ENCODE assay signal across 8 cellular contexts in the genomic region with DNA sequence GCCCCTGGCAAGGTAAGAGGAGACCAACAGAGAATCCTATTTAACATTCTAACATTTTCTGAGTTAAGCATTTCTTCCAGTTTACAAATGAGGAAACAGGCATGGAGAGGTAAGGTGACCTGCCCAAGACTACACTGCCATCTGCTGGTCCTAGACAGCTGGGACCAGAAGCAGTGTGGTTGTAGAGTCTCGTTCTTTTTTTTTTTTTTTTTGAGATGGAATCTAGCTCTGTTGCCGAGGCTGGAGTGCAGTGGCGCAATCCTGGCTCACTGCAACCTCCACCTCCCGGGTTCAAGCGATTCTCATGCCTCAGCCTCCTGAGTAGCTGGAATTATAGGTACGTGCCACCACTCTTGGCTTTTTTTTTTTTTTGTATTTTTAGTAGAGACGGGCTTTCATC. TPM values are rescaled to one million over a fixed set of nuclear protein-coding genes. Genes with fewer than 3 reads are reported as not detected.
DNase-seq lines count a peak whose midpoint lies in the region; ATAC-seq and TF ChIP-seq lines count a peak whose summit lies in the region.
"Not testable (repeated sequence)": the region's sequence is repeated elsewhere in the genome, so short reads cannot be mapped to it uniquely, and the experiment has no call there.

No MANE protein-coding gene starts in this region.

- H3K9me2 ChIP-seq in hepatocyte (replicated peaks; ENCODE audit: insufficient read depth), result not testable (repeated sequence)

- TF ChIP-seq CTCF in GM12801 (IDR thresholded peaks at IDR 0.05; ENCODE audit: extremely low read depth, insufficient read length) (peak; percentile 41), WERI-Rb-1 (IDR thresholded peaks at IDR 0.05; ENCODE audit: low read depth, low read length) (peak; percentile 89), body of pancreas (IDR thresholded peaks at IDR 0.05) (peak; percentile 52 to 96 (median 77)), hepatocyte (IDR thresholded peaks at IDR 0.05; ENCODE audit: poor library complexity) (peak; percentile 85), vagina (IDR thresholded peaks at IDR 0.05) (peak in 2 of 3 experiments; percentile 22 to 66)

- H3K4me3 ChIP-seq in WERI-Rb-1 (ENCODE audit: low read depth, low read length); body of pancreas; hepatocyte; vagina: not testable (repeated sequence)

- not testable (repeated sequence) for H3K9me3 ChIP-seq in WERI-Rb-1 (ENCODE audit: severe bottlenecking); body of pancreas; hepatocyte (ENCODE audit: low read depth); vagina

- not testable (repeated sequence) for TF ChIP-seq POLR2A in body of pancreas (IDR thresholded peaks at IDR 0.05); vagina (IDR thresholded peaks at IDR 0.05)

- peak; percentile 68 for DNase-seq in NCI-H460 (ENCODE audit: extremely low read depth, low read depth)
- DNase-seq in WERI-Rb-1, result peak; percentile 82
- DNase-seq in body of pancreas, result peak; percentile 78 to 89 (median 84)
- peak; percentile 86 for DNase-seq in hepatocyte (ENCODE audit: low spot score)
- DNase-seq in retina, result peak; percentile 45
- DNase-seq in vagina (ENCODE audit: extremely low spot score in 2 of 2), result not testable (repeated sequence)

- ATAC-seq in HG03520 (IDR thresholded peaks at IDR 0.05; ENCODE audit: unreplicated experiment) (peak; percentile 81), body of pancreas (peak; percentile 92)

- not testable (repeated sequence) for H3K27ac ChIP-seq in WERI-Rb-1, body of pancreas, hepatocyte, vagina

- H3K27me3 ChIP-seq in WERI-Rb-1 (ENCODE audit: insufficient read depth, low read depth, severe bottlenecking); body of pancreas; hepatocyte; vagina: not testable (repeated sequence)

- not testable (repeated sequence) for H3K4me1 ChIP-seq in body of pancreas; hepatocyte (ENCODE audit: insufficient read depth); vagina

- not testable (repeated sequence) for H2AFZ ChIP-seq in hepatocyte

- H3K4me2 ChIP-seq in hepatocyte, result not testable (repeated sequence)

- not testable (repeated sequence) for H3K79me2 ChIP-seq in hepatocyte

- intact Hi-C loops in body of pancreas (cut with DNase I) (loop anchor here (5.0 kb wide), 1 partner anchor 77 kb away; a partner anchor contains a TSS), vagina (cut with DNase I) (loop anchor here (5.0 kb wide), 1 partner anchor 77 kb away; a partner anchor contains a TSS)

- 11 to 14% methylated on average over 7 of the region's 7 CpGs for WGBS in body of pancreas, 2 donors
- WGBS in hepatocyte (ENCODE audit: low lambda C conversion rate, missing lambda C conversion rate), result 32% methylated on average over 7 of the region's 7 CpGs

- not testable (repeated sequence) for H3K36me3 ChIP-seq in WERI-Rb-1; body of pancreas (replicated peaks in 1 of 2; ENCODE audit: insufficient read depth in 1 of 2, low read depth in 2 of 2); hepatocyte (replicated peaks; ENCODE audit: insufficient read depth, low read depth); vagina

- not testable (repeated sequence) for H4K20me1 ChIP-seq in hepatocyte (ENCODE audit: insufficient read depth, poor library complexity, severe bottlenecking)

RNA-seq across cellular contexts. Expression of a gene that starts 5.3 kb away (rescaled TPM):
- total RNA-seq in NCI-H460 (2014; rRNA removed; shearing (Covaris generic)), result 0.17 TPM in 1 of 2 replicates, not detected in the other
- not detected in 2 replicates for polyA plus RNA-seq in NCI-H460 (2014; cell fraction: nucleus; rRNA removed)
- not detected for total RNA-seq in body of pancreas
- total RNA-seq in hepatocyte, result 0.44 TPM in 1 of 2 replicates, not detected in the other
- 0.34 and 0.46 TPM in 2 replicates for polyA plus RNA-seq in hepatocyte
- not detected for total RNA-seq in vagina

RNA-seq across cellular contexts. Expression of a gene that starts 28.0 kb away (rescaled TPM):
- total RNA-seq in NCI-H460 (2014; rRNA removed; shearing (Covaris generic)), result 120 and 123 TPM in 2 replicates
- 117 and 132 TPM in 2 replicates for polyA plus RNA-seq in NCI-H460 (2014; cell fraction: nucleus; rRNA removed)
- total RNA-seq in body of pancreas (10 to 100 TPM; 43.8 to 62.8 TPM), hepatocyte (95.8 and 103 TPM in 2 replicates), vagina (89.6 TPM)
- 142 and 159 TPM in 2 replicates for polyA plus RNA-seq in hepatocyte

RNA-seq across cellular contexts. Expression of a gene that starts 45.9 kb away (rescaled TPM):
- 12.0 and 12.9 TPM in 2 replicates for total RNA-seq in NCI-H460 (2014; rRNA removed; shearing (Covaris generic))
- 88.5 and 105 TPM in 2 replicates for polyA plus RNA-seq in NCI-H460 (2014; cell fraction: nucleus; rRNA removed)
- total RNA-seq in body of pancreas (10 to 100 TPM; 54.7 TPM), hepatocyte (60.8 and 72.3 TPM in 2 replicates), vagina (53.5 TPM)
- polyA plus RNA-seq in hepatocyte, result 118 and 119 TPM in 2 replicates
